ENCODE assay signal across 2 cellular contexts in the genomic region with DNA sequence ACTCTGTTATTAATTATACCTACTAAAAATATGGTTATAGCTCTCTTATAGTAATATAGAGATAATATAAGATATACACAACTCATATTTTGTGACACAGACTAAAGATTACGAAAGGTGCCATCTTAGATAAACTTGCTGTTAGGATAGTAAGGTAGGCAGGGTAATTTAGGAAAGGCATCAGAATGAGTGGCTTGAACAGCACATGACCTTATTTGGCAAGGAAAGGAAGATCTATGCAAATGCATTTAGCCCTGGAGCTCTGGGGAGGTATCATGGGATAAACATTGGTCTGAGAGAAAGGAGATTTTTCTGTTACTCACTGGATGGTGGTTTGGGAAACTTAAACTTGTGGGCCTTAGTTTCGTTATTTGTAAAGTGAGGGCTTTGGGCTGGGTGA.
TF ChIP-seq lines count a peak whose summit lies in the region.

No MANE protein-coding gene starts in this region.

TF ChIP-seq in IMR-90, 13 proteins besides CTCF, POLR2A, EP300 and RAD21:
- no peak for TF ChIP-seq MXI1 (IDR thresholded peaks at IDR 0.05; ENCODE audit: borderline replicate concordance, low read depth, low read length)
- no peak for TF ChIP-seq CEBPB (IDR thresholded peaks at IDR 0.05; ENCODE audit: low read depth, low read length)
- TF ChIP-seq RCOR1 (IDR thresholded peaks at IDR 0.05; ENCODE audit: insufficient replicate concordance, low read length), result no peak
- TF ChIP-seq, protein P1, sequence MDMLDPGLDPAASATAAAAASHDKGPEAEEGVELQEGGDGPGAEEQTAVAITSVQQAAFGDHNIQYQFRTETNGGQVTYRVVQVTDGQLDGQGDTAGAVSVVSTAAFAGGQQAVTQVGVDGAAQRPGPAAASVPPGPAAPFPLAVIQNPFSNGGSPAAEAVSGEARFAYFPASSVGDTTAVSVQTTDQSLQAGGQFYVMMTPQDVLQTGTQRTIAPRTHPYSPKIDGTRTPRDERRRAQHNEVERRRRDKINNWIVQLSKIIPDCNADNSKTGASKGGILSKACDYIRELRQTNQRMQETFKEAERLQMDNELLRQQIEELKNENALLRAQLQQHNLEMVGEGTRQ (IDR thresholded peaks at IDR 0.05; ENCODE audit: low read depth, low read length), result no peak
- TF ChIP-seq BHLHE40 (IDR thresholded peaks at IDR 0.05; ENCODE audit: low read depth, low read length), result no peak
- TF ChIP-seq, protein P2, sequence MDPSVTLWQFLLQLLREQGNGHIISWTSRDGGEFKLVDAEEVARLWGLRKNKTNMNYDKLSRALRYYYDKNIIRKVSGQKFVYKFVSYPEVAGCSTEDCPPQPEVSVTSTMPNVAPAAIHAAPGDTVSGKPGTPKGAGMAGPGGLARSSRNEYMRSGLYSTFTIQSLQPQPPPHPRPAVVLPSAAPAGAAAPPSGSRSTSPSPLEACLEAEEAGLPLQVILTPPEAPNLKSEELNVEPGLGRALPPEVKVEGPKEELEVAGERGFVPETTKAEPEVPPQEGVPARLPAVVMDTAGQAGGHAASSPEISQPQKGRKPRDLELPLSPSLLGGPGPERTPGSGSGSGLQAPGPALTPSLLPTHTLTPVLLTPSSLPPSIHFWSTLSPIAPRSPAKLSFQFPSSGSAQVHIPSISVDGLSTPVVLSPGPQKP (IDR thresholded peaks at IDR 0.05; ENCODE audit: borderline replicate concordance, low read depth, low read length), result no peak

TF ChIP-seq in H1, 55 proteins besides CTCF, POLR2A, EP300 and RAD21:
- TF ChIP-seq SRF (IDR thresholded peaks at IDR 0.05; ENCODE audit: low read depth, low read length) (peak; percentile 90), CBX8 (IDR thresholded peaks at IDR 0.05; ENCODE audit: borderline replicate concordance, low read depth, low read length) (no peak), CREB1 (IDR thresholded peaks at IDR 0.05) (no peak), ZNF274 (IDR thresholded peaks at IDR 0.05; ENCODE audit: borderline replicate concordance, extremely low read depth, low read length) (no peak), HDAC6 (IDR thresholded peaks at IDR 0.05; ENCODE audit: low read depth, low read length) (no peak), RNF2 (IDR thresholded peaks at IDR 0.05; ENCODE audit: borderline replicate concordance, low read depth, low read length, missing control alignments, poor library complexity, severe bottlenecking) (no peak), CHD2 (IDR thresholded peaks at IDR 0.05; ENCODE audit: low read length) (no peak)
